In the genomic region with DNA sequence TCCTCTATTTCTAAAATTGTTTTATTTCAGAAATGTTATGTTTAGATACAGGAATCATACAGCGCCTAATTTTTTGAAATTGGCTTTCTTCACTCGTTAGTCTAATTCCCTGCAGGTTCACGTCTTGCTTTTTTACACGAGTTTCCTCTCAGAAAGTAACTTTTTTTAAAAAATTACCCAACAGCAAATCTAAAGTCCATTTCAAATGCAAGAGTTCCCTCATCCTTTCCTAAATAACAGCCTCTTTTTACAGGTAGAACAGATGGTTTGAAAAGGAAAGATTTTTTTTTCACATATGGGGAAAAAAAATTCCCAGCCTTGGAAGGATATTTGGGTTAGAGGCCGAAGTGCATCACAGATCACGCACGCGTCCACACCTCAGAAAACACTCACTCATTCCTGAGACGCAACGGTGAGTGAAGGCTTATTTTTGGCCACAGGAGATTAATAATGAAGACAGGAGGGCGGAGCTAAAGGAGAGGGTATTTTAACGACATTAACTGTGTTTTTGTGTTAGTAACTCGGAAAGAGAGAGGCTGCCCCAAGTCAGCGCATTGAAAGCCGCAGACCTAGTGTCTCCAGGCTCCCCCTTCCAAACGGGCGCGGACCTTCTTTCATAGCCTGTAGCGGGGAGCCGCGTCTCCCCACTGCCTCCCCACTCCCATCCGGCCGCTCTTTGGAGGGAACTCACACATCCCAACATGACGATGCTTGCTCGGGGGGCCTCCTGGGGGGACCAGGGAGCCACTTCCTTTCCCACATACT, we compare ENCODE assay signal across 1 cellular context.
TF ChIP-seq lines count a peak whose summit lies in the region.

No MANE protein-coding gene starts in this region.

TF ChIP-seq in GM12878, 131 proteins besides CTCF, POLR2A, EP300 and RAD21:
- TF ChIP-seq ZNF622 (IDR thresholded peaks at IDR 0.05) (no peak), PML (IDR thresholded peaks at IDR 0.05; ENCODE audit: low read length) (no peak), ZNF207 (IDR thresholded peaks at IDR 0.05; ENCODE audit: borderline replicate concordance) (no peak), EZH2 (IDR thresholded peaks at IDR 0.05; ENCODE audit: borderline replicate concordance, control insufficient read depth, low read depth, low read length) (no peak), LARP7 (IDR thresholded peaks at IDR 0.05) (no peak), TBL1XR1 (IDR thresholded peaks at IDR 0.05; ENCODE audit: low read depth, low read length) (no peak), MEF2B (IDR thresholded peaks at IDR 0.05; ENCODE audit: partially characterized antibody, poor library complexity, severe bottlenecking) (no peak), CHD1 (IDR thresholded peaks at IDR 0.05; ENCODE audit: low read depth, low read length) (no peak), TAF1 (IDR thresholded peaks at IDR 0.05; ENCODE audit: borderline replicate concordance, low read depth, low read length) (no peak), SMARCA5 (IDR thresholded peaks at IDR 0.05) (no peak), EED (IDR thresholded peaks at IDR 0.05; ENCODE audit: low read depth) (no peak)
- TF ChIP-seq, protein P1, sequence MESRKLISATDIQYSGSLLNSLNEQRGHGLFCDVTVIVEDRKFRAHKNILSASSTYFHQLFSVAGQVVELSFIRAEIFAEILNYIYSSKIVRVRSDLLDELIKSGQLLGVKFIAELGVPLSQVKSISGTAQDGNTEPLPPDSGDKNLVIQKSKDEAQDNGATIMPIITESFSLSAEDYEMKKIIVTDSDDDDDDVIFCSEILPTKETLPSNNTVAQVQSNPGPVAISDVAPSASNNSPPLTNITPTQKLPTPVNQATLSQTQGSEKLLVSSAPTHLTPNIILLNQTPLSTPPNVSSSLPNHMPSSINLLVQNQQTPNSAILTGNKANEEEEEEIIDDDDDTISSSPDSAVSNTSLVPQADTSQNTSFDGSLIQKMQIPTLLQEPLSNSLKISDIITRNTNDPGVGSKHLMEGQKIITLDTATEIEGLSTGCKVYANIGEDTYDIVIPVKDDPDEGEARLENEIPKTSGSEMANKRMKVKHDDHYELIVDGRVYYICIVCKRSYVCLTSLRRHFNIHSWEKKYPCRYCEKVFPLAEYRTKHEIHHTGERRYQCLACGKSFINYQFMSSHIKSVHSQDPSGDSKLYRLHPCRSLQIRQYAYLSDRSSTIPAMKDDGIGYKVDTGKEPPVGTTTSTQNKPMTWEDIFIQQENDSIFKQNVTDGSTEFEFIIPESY (IDR thresholded peaks at IDR 0.05) = no peak
- TF ChIP-seq, protein P2, sequence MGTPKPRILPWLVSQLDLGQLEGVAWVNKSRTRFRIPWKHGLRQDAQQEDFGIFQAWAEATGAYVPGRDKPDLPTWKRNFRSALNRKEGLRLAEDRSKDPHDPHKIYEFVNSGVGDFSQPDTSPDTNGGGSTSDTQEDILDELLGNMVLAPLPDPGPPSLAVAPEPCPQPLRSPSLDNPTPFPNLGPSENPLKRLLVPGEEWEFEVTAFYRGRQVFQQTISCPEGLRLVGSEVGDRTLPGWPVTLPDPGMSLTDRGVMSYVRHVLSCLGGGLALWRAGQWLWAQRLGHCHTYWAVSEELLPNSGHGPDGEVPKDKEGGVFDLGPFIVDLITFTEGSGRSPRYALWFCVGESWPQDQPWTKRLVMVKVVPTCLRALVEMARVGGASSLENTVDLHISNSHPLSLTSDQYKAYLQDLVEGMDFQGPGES (IDR thresholded peaks at IDR 0.05) = no peak
- TF ChIP-seq, protein P3, sequence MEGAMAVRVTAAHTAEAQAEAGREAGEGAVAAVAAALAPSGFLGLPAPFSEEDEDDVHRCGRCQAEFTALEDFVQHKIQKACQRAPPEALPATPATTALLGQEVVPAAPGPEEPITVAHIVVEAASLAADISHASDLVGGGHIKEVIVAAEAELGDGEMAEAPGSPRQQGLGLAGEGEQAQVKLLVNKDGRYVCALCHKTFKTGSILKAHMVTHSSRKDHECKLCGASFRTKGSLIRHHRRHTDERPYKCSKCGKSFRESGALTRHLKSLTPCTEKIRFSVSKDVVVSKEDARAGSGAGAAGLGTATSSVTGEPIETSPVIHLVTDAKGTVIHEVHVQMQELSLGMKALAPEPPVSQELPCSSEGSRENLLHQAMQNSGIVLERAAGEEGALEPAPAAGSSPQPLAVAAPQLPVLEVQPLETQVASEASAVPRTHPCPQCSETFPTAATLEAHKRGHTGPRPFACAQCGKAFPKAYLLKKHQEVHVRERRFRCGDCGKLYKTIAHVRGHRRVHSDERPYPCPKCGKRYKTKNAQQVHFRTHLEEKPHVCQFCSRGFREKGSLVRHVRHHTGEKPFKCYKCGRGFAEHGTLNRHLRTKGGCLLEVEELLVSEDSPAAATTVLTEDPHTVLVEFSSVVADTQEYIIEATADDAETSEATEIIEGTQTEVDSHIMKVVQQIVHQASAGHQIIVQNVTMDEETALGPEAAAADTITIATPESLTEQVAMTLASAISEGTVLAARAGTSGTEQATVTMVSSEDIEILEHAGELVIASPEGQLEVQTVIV (IDR thresholded peaks at IDR 0.05; ENCODE audit: borderline replicate concordance, partially characterized antibody) = no peak
- TF ChIP-seq, protein P4, sequence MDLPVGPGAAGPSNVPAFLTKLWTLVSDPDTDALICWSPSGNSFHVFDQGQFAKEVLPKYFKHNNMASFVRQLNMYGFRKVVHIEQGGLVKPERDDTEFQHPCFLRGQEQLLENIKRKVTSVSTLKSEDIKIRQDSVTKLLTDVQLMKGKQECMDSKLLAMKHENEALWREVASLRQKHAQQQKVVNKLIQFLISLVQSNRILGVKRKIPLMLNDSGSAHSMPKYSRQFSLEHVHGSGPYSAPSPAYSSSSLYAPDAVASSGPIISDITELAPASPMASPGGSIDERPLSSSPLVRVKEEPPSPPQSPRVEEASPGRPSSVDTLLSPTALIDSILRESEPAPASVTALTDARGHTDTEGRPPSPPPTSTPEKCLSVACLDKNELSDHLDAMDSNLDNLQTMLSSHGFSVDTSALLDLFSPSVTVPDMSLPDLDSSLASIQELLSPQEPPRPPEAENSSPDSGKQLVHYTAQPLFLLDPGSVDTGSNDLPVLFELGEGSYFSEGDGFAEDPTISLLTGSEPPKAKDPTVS (IDR thresholded peaks at IDR 0.05; ENCODE audit: low read depth, low read length) = no peak
- TF ChIP-seq, protein P5, sequence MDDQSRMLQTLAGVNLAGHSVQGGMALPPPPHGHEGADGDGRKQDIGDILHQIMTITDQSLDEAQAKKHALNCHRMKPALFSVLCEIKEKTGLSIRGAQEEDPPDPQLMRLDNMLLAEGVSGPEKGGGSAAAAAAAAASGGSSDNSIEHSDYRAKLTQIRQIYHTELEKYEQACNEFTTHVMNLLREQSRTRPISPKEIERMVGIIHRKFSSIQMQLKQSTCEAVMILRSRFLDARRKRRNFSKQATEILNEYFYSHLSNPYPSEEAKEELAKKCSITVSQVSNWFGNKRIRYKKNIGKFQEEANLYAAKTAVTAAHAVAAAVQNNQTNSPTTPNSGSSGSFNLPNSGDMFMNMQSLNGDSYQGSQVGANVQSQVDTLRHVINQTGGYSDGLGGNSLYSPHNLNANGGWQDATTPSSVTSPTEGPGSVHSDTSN (IDR thresholded peaks at IDR 0.05; ENCODE audit: insufficient replicate concordance, low read depth, low read length) = no peak
- TF ChIP-seq, protein P6, sequence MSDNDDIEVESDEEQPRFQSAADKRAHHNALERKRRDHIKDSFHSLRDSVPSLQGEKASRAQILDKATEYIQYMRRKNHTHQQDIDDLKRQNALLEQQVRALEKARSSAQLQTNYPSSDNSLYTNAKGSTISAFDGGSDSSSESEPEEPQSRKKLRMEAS (IDR thresholded peaks at IDR 0.05; ENCODE audit: low read depth, low read length) = no peak
